ENCODE assay signal across 1 cellular context in the genomic region with DNA sequence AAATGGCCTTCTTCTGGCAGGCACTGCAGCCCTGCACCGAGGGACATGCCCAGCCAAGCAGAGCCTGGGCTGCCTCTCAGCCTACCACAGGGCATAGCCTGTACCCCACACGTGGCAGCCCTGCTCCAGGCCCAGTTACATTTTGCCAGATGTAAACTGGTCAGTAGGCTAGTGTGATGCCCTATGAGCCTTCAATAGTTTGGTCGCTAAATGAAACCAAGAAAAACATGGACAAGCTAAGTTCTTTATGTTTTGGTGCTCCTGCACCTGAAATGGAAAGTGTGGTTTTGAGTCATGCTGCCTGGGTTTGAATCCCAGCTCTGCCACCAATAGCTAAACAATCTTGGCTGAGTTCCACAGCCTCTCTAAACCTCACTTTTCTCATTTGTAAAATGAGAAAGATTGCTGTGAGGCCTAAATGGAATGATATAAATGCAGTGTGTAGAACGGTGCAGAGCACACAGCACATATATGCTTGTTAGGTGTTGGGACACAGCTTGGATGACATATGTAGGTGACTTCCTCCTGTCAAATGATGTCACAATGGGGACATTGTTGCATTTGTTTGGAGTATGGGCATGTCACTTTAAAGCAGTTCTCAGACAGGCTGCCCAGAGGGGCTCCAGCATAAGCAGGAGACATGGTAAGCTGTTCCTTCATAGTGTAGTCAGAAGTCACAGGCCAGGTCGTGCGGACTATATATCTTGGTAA.
TF ChIP-seq lines count a peak whose summit lies in the region.

No MANE protein-coding gene starts in this region.

TF ChIP-seq in H1, 55 proteins besides CTCF, POLR2A, EP300 and RAD21:
- TF ChIP-seq EZH2 (IDR thresholded peaks at IDR 0.05; ENCODE audit: low read depth, low read length, severe bottlenecking) (no peak), BCL11A (IDR thresholded peaks at IDR 0.05; ENCODE audit: low read depth in 2 of 2, low read length in 2 of 2) (no peak), SIRT6 (IDR thresholded peaks at IDR 0.05; ENCODE audit: low read length) (no peak), CHD1 (IDR thresholded peaks at IDR 0.05; ENCODE audit: low read depth, low read length) (no peak), SP2 (IDR thresholded peaks at IDR 0.05; ENCODE audit: low read length) (no peak), TAF7 (optimal IDR thresholded peaks at IDR 0.05; ENCODE audit: borderline replicate concordance, low read depth, low read length) (no peak), GTF2F1 (IDR thresholded peaks at IDR 0.05; ENCODE audit: borderline replicate concordance, low read depth, low read length) (no peak), POLR2AphosphoS5 (IDR thresholded peaks at IDR 0.05; ENCODE audit: low read depth, low read length) (no peak), CBX5 (IDR thresholded peaks at IDR 0.05; ENCODE audit: low read depth, low read length) (no peak), TBP (IDR thresholded peaks at IDR 0.05; ENCODE audit: low read depth, low read length) (no peak), BACH1 (IDR thresholded peaks at IDR 0.05; ENCODE audit: low read length) (no peak)
- TF ChIP-seq, protein P1, sequence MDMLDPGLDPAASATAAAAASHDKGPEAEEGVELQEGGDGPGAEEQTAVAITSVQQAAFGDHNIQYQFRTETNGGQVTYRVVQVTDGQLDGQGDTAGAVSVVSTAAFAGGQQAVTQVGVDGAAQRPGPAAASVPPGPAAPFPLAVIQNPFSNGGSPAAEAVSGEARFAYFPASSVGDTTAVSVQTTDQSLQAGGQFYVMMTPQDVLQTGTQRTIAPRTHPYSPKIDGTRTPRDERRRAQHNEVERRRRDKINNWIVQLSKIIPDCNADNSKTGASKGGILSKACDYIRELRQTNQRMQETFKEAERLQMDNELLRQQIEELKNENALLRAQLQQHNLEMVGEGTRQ (IDR thresholded peaks at IDR 0.05; ENCODE audit: low read length), result no peak
